Comparison of ENCODE assay signal across 23 cellular contexts in the genomic region with DNA sequence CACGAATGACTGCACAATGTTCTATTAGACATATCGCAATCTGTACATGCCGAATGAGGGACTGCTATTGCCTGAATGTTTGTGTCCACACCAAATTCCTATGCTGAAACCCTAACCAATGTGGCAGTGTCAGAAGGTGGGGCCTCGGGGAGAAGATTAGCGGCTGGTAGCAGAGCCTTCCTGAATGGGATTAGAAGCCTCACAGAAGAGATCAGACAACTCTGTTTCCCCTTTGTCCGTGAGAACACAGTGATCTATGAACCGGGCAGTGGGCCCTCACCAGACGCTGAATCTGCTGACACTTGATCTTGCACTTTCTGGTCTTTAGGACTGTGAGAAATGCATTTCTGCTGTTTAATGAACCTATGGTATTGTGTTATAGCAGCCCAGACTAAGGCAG. TPM values are rescaled to one million over a fixed set of nuclear protein-coding genes. Genes with fewer than 3 reads are reported as not detected.
DNase-seq lines count a peak whose midpoint lies in the region; ATAC-seq and TF ChIP-seq lines count a peak whose summit lies in the region.
"Had no signal": no experiment of that assay in that cellular context is flagged by ENCODE, and none has a peak within 500 bp of the region (broad histone marks: within the 10 kb centered on the region; RNA-seq: fewer than 3 reads in every experiment).

No MANE protein-coding gene starts in this region.

- H3K56ac ChIP-seq in H9 (ENCODE audit: insufficient read length, low read depth, low read length): no peak overlapping the region

- no peak overlapping the region for H2BK15ac ChIP-seq in H9 (ENCODE audit: low read depth, low read length)

- H3K23ac ChIP-seq in H9 (ENCODE audit: insufficient read length, low read depth, low read length): no peak overlapping the region

- H2BK12ac ChIP-seq in H9 (ENCODE audit: insufficient read length, low read depth, low read length): no peak overlapping the region

- H4K5ac ChIP-seq in H9 (ENCODE audit: insufficient read length, low read depth, low read length): no peak overlapping the region

- H4K20me1 ChIP-seq in H9 (ENCODE audit: control insufficient read depth, insufficient read depth, insufficient read length): no peaks in the 10 kb centered on the region

- H4K91ac ChIP-seq in H9 (ENCODE audit: insufficient read length, low read depth, low read length): no peak overlapping the region

- H3K79me1 ChIP-seq in H9 (ENCODE audit: insufficient read depth, low read depth, low read length, poor library complexity, severe bottlenecking): no peaks in the 10 kb centered on the region

- H3K4me1 Mint-ChIP-seq in H9: peaks cover 48 to 66% of the 10 kb centered on the region in 2 experiments
- H3K4me1 Mint-ChIP-seq: memory B cell, naive B cell had no signal

- H2BK120ac ChIP-seq in H9 (ENCODE audit: low read depth, low read length, poor library complexity, severe bottlenecking): no peak overlapping the region

- H3K23me2 ChIP-seq in H9 (ENCODE audit: insufficient read length, low read depth, low read length, poor library complexity, severe bottlenecking): no peaks in the 10 kb centered on the region

- no peaks in the 10 kb centered on the region; a peak in 1 of 5 replicates for H3K9me3 Mint-ChIP-seq in H9
- H3K9me3 Mint-ChIP-seq: dendritic cell treated with granulocyte-macrophage colony-stimulating factor and Interleukin-4, amounts not matched to agents 40 ng/mL and 50 ng/mL, for 4 days; HFFc6; memory B cell; naive B cell; stimulated activated naive CD8-positive, alpha-beta T cell treated with anti-CD3 and anti-CD28 coated beads, Interleukin-15, Interleukin-2, amounts not matched to agents 100 ng/mL and 50 ng/mL, for 24 hours had no signal

- no peak overlapping the region for H3T11ph ChIP-seq in H9 (ENCODE audit: low read length)

- H3K79me2 ChIP-seq in H9 (ENCODE audit: insufficient read depth, low read length): no peaks in the 10 kb centered on the region

- no peak overlapping the region for H3K9ac ChIP-seq in H9 (ENCODE audit: extremely low read depth, insufficient read length, low read length)

- no peaks in the 10 kb centered on the region for H3K27me3 Mint-ChIP-seq in H9 (ENCODE audit: low read depth)
- H3K27me3 Mint-ChIP-seq: stimulated activated naive CD8-positive, alpha-beta T cell treated with anti-CD3 and anti-CD28 coated beads, Interleukin-15, Interleukin-2, amounts not matched to agents 100 ng/mL and 50 ng/mL, for 24 hours had no signal

- no peaks in the 10 kb centered on the region for H3K27me3 ChIP-seq in H9 (ENCODE audit: insufficient read depth, low read length)
- H3K27me3 ChIP-seq: right atrium auricular region, tibial artery had no signal

- H3K27ac ChIP-seq in H9 (ENCODE audit: insufficient read length, low read depth, low read length): no peak overlapping the region
- H3K27ac ChIP-seq: right atrium auricular region, tibial artery had no signal

- H2BK20ac ChIP-seq in H9 (ENCODE audit: low read depth, low read length, poor library complexity, severe bottlenecking): no peak overlapping the region

- H3K4me3 Mint-ChIP-seq in H9: peak overlapping the region in 1 of 2 experiments; percentile 35; a peak in 1 of 5 replicates
- H3K4me3 Mint-ChIP-seq: CD14-positive monocyte; dendritic cell treated with granulocyte-macrophage colony-stimulating factor and Interleukin-4, amounts not matched to agents 40 ng/mL and 50 ng/mL, for 4 days; HFFc6; memory B cell; naive B cell; stimulated activated naive CD8-positive, alpha-beta T cell treated with anti-CD3 and anti-CD28 coated beads, Interleukin-15, Interleukin-2, amounts not matched to agents 100 ng/mL and 50 ng/mL, for 24 hours had no signal

- H3K4me2 ChIP-seq in H9 (ENCODE audit: insufficient read depth, insufficient read length, low read length): no peak overlapping the region

- H3K4ac ChIP-seq in H9 (ENCODE audit: low read depth, low read length): no peak overlapping the region

- no peak for ATAC-seq in GM19452 (IDR thresholded peaks at IDR 0.05; ENCODE audit: unreplicated experiment)
- no peak for ATAC-seq in HG02973 (IDR thresholded peaks at IDR 0.05; ENCODE audit: unreplicated experiment)
- ATAC-seq: left colon had no signal

- H3K27ac Mint-ChIP-seq in H9: peak overlapping the region; percentile 26 to 89 (median 59); a peak in 3 of 7 replicates
- H3K27ac Mint-ChIP-seq: dendritic cell treated with granulocyte-macrophage colony-stimulating factor and Interleukin-4, amounts not matched to agents 40 ng/mL and 50 ng/mL, for 4 days; HFFc6; memory B cell; naive B cell; stimulated activated naive CD8-positive, alpha-beta T cell treated with anti-CD3 and anti-CD28 coated beads, Interleukin-15, Interleukin-2, amounts not matched to agents 100 ng/mL and 50 ng/mL, for 24 hours had no signal

- no peak overlapping the region for H2AK5ac ChIP-seq in H9 (ENCODE audit: insufficient read length, low read length)

- no peak overlapping the region for H4K8ac ChIP-seq in H9 (replicated peaks; ENCODE audit: insufficient read length, low read depth, low read length)

- no peak overlapping the region for H2BK5ac ChIP-seq in H9 (ENCODE audit: insufficient read length, low read length)

- DNase-seq in H9: no peak
- peak; percentile 59 for DNase-seq in RPMI8226
- peak; percentile 10 for DNase-seq in fibroblast of peridontal ligament (ENCODE audit: extremely low read depth)
- DNase-seq in renal cortical epithelial cell (ENCODE audit: low read depth): peak; percentile 35
- DNase-seq in NCI-H446 (lab: John Stamatoyannopoulos, UW): no peak
- no peak for DNase-seq in foreskin melanocyte
- DNase-seq: activated CD4-positive, alpha-beta T cell treated with anti-CD3 and anti-CD28 coated beads for 48 hours; activated naive CD4-positive, alpha-beta T cell treated with anti-CD3 and anti-CD28 coated beads, Interleukin-2, amount 50 U/mL, for 16 hours; activated T-cell treated with anti-CD3 and anti-CD28 coated beads, Interleukin-2, amount 50 U/mL, for 48 hours; anterior cingulate cortex; HFFc6; Kasumi-1; left colon; naive B cell; NCI-H510A treated with DMSO at 0.1 percent for 48 hours; tibial artery had no signal

- no peak overlapping the region for H2AFZ ChIP-seq in H9 (ENCODE audit: low read length)

- no peak overlapping the region for H3K18ac ChIP-seq in H9 (ENCODE audit: insufficient read length, low read depth, low read length)

- H3K36me3 Mint-ChIP-seq in H9 (ENCODE audit: insufficient read depth in 1 of 3, low read depth in 3 of 3): peaks cover 0 to 5% (median 0%) of the 10 kb centered on the region in 3 experiments; a peak in 1 of 7 replicates
- H3K36me3 Mint-ChIP-seq: memory B cell, naive B cell had no signal

- no peaks in the 10 kb centered on the region for H3K9me3 ChIP-seq in H9 (ENCODE audit: control insufficient read depth, low read depth, low read length)
- H3K9me3 ChIP-seq: right atrium auricular region, tibial artery had no signal

- peaks cover 5% of the 10 kb centered on the region; the same call in 1 of the 2 replicates for H3K4me1 ChIP-seq in H9 (ENCODE audit: insufficient read depth, low read length)
- H3K4me1 ChIP-seq: tibial artery had no signal

- no peak overlapping the region for H3K14ac ChIP-seq in H9 (ENCODE audit: insufficient read depth, low read length)

- no CpG with 5 or more reads among the region's 8 CpGs for WGBS in H9 (ENCODE audit: extremely low coverage, insufficient read length, low lambda C conversion rate)

- TF ChIP-seq CTCF in H9 (conservative IDR thresholded peaks at IDR 0.05): no peak

RNA-seq across cellular contexts. Expression of a gene that starts 33.1 kb away (rescaled TPM):
- 65.1 and 66.7 TPM in 2 replicates for total RNA-seq in H9 (2021)
- total RNA-seq in renal cortical epithelial cell: 26.2 and 32.8 TPM in 2 replicates

RNA-seq across cellular contexts. Expression of a gene that starts 46.7 kb away (rescaled TPM):
- total RNA-seq in H9 (2021) (49.0 and 52.5 TPM in 2 replicates), renal cortical epithelial cell (23.1 and 26.4 TPM in 2 replicates)

Comparison
In these comparisons a context has a peak if more than half of its experiments do, and no peak if none do; other contexts are left out.
1. DNase-seq: peak in RPMI8226 (single experiment), fibroblast of peridontal ligament (single experiment) and renal cortical epithelial cell (single experiment); none in H9 (single experiment), NCI-H446 (0 of 2) and foreskin melanocyte (single experiment).